In genomic region chr22:36252754-36253522, GRCh38 we compare ENCODE assay signal across 8 cellular contexts. TPM values are rescaled to one million over a fixed set of nuclear protein-coding genes. Genes with fewer than 3 reads are reported as not detected.
DNase-seq lines count a peak whose midpoint lies in the region; ATAC-seq and TF ChIP-seq lines count a peak whose summit lies in the region.

Gene APOL1 (plus strand): TSS chr22:36253133. CDS start chr22:36254956, 1,823 bp downstream.

- peak within 1 kb of the TSS; percentile 22 for H3K27ac ChIP-seq in CD4-positive, alpha-beta T cell (ENCODE audit: low read depth, low read length)
- peak within 1 kb of the TSS; percentile 75 to 81 for H3K27ac ChIP-seq in testis

- POLR2A ChIA-PET in CD4-positive, alpha-beta T cell (lab: Charles Lee): interaction anchor here (0.6 to 2.2 kb wide), 4 partner anchors 14 to 125 kb away, joined by 3 to 21 read pairs (median 3); partner anchors contain the start of gene APOL2

- peaks cover 40% of the 10 kb centered on the region for H3K36me3 Mint-ChIP-seq in CD4-positive, alpha-beta T cell (ENCODE audit: low read depth)
- peaks cover 21% of the 10 kb centered on the region for H3K36me3 Mint-ChIP-seq in central memory CD8-positive, alpha-beta T cell (ENCODE audit: insufficient read depth)

- H3K4me1 ChIP-seq in testis: peaks cover 20% of the 10 kb centered on the region

- peak within 1 kb of the TSS; percentile 91 for H3K4me3 Mint-ChIP-seq in CD4-positive, alpha-beta T cell
- peak within 1 kb of the TSS; percentile 93 for H3K4me3 Mint-ChIP-seq in central memory CD8-positive, alpha-beta T cell

- peaks cover 39% of the 10 kb centered on the region for H3K4me1 Mint-ChIP-seq in CD4-positive, alpha-beta T cell (ENCODE audit: low read depth)
- H3K4me1 Mint-ChIP-seq in central memory CD8-positive, alpha-beta T cell: peaks cover 54% of the 10 kb centered on the region

- CTCF ChIA-PET in CD4-positive, alpha-beta T cell (lab: Charles Lee): interaction anchor here (1.0 to 2.2 kb wide), 3 partner anchors 14 to 34 kb away, joined by 3 to 7 read pairs (median 3); partner anchors contain the start of gene APOL2

- no peak for TF ChIP-seq CTCF in CD4-positive, alpha-beta T cell (IDR thresholded peaks at IDR 0.05)
- no peak for TF ChIP-seq CTCF in testis (IDR thresholded peaks at IDR 0.05)

- H3K27ac Mint-ChIP-seq in CD4-positive, alpha-beta T cell: peak within 1 kb of the TSS; percentile 85
- peak within 1 kb of the TSS; percentile 93 for H3K27ac Mint-ChIP-seq in central memory CD8-positive, alpha-beta T cell (ENCODE audit: low read depth)

- no peaks in the 10 kb centered on the region for H3K9me3 ChIP-seq in CD4-positive, alpha-beta T cell (ENCODE audit: control insufficient read depth, low read length)
- H3K9me3 ChIP-seq in testis: no peaks in the 10 kb centered on the region

- no peaks in the 10 kb centered on the region for H3K27me3 ChIP-seq in CD4-positive, alpha-beta T cell (ENCODE audit: control insufficient read depth, insufficient read depth, low read length)
- no peaks in the 10 kb centered on the region for H3K27me3 ChIP-seq in testis

- intact Hi-C loops in CD4-positive, alpha-beta T cell (cut with DNase I, micrococcal nuclease): no loop called here
- intact Hi-C loops in T-helper 1 cell treated with Interleukin-12 subunit alpha and Interleukin-12 subunit beta and Interleukin-4 antibody, amounts not matched to agents 30 ng/mL and 1 ng/mL, for 36 hours (cut with micrococcal nuclease): loop anchor here (1.0 to 5.0 kb wide), 3 partner anchors 14 to 91 kb away; partner anchors contain the start of genes APOL2 and APOL3
- intact Hi-C loops in testis (cut with DNase I; ENCODE audit: low total_unique reads): no loop called here

- TF ChIP-seq POLR2A in testis (IDR thresholded peaks at IDR 0.05): no peak

- peak; percentile 90 for ATAC-seq in CD4-positive, alpha-beta T cell (ENCODE audit: poor library complexity)
- ATAC-seq in GM21619 (IDR thresholded peaks at IDR 0.05; ENCODE audit: unreplicated experiment): peak; percentile 83
- ATAC-seq in central memory CD8-positive, alpha-beta T cell (replicated peaks; ENCODE audit: extremely low read depth, poor library complexity, severe bottlenecking): peak; percentile 93

- peak in 9 of 10 experiments; percentile 8 to 53 (median 25) for DNase-seq in CD4-positive, alpha-beta T cell
- DNase-seq in central memory CD8-positive, alpha-beta T cell (ENCODE audit: low spot score in 2 of 2): peak in 1 of 2 donors; percentile 35
- DNase-seq in medulla oblongata (ENCODE audit: extremely low spot score) (peak; percentile 63), testis (peak; percentile 63), SKM-1 treated with dmso at 0.1 percent for 144 hours (lab: John Stamatoyannopoulos, UW; ENCODE audit: unreplicated experiment) (no peak), NCI-H1694 treated with DMSO at 0.1 percent for 48 hours (lab: John Stamatoyannopoulos, UW) (no peak)

- 47 to 56% methylated on average over 8 to 10 of the region's 10 CpGs for WGBS in testis, 2 donors

- H3K9me3 Mint-ChIP-seq in CD4-positive, alpha-beta T cell: peaks cover 2% of the 10 kb centered on the region
- H3K9me3 Mint-ChIP-seq in central memory CD8-positive, alpha-beta T cell: no peaks in the 10 kb centered on the region

- no peaks in the 10 kb centered on the region for H3K27me3 Mint-ChIP-seq in CD4-positive, alpha-beta T cell
- no peaks in the 10 kb centered on the region for H3K27me3 Mint-ChIP-seq in central memory CD8-positive, alpha-beta T cell

- H3K4me3 ChIP-seq in testis: peak within 1 kb of the TSS; percentile 36 to 52

- no peaks in the 10 kb centered on the region for H3K36me3 ChIP-seq in testis (ENCODE audit: low read depth, missing control alignments)

RNA-seq across cellular contexts. Expression of gene APOL1, which starts in this region (rescaled TPM):
- 1 to 10 TPM; 6.4 to 7.3 TPM for total RNA-seq in CD4-positive, alpha-beta T cell
- total RNA-seq in T-helper 1 cell treated with Interleukin-12 subunit alpha and Interleukin-12 subunit beta and Interleukin-4 antibody, amounts not matched to agents 30 ng/mL and 1 ng/mL, for 36 hours: 91.0 and 105 TPM in 2 replicates
- total RNA-seq in testis: 1 to 10 TPM; 5.0 to 9.4 TPM
- 24.4 TPM for polyA plus RNA-seq in testis (ENCODE audit: insufficient read depth, low read depth, low replicate concordance)

Comparison
In these comparisons a context has a peak if more than half of its experiments do, and no peak if none do; other contexts are left out.
1. DNase-seq: peak in CD4-positive, alpha-beta T cell (9 of 10), medulla oblongata (single experiment) and testis (single experiment); none in SKM-1 treated with dmso at 0.1 percent for 144 hours (single experiment) and NCI-H1694 treated with DMSO at 0.1 percent for 48 hours (single experiment).
2. Peak in every context shown above with its lines, with median percentiles within 50 percentile points of each other: ATAC-seq.